Comparison of ENCODE assay signal across 23 cellular contexts in genomic region chr12:71566655-71567054, GRCh38.
"Had no signal": no experiment of that assay in that cellular context is flagged by ENCODE, and none has a peak within 500 bp of the region (broad histone marks: within the 10 kb centered on the region; RNA-seq: fewer than 3 reads in every experiment).

No MANE protein-coding gene starts in this region.

- DNase-seq: cortex of kidney; effector memory CD8-positive, alpha-beta T cell; erythroblast; esophagus squamous epithelium; hypothalamus; mesenchymal stem cell; naive thymus-derived CD8-positive, alpha-beta T cell; nephron progenitor cell; occipital lobe; ovary; posterior cingulate gyrus; psoas muscle; right cardiac atrium; sigmoid colon; stimulated activated CD4-positive, alpha-beta T cell treated with anti-CD3 and anti-CD28 coated beads, Interleukin-2, amount 100 ng/mL, for 24 hours; stimulated activated CD4-positive, alpha-beta T cell treated with anti-CD3 and anti-CD28 coated beads, Interleukin-4, amount 100 ng/mL, for 4 hours; stimulated activated naive CD8-positive, alpha-beta T cell treated with anti-CD3 and anti-CD28 coated beads, Interleukin-15, Interleukin-2, amounts not matched to agents 100 U/mL and 50 U/mL, for 24 hours; substantia nigra; testis; tibial artery; upper lobe of left lung had no signal

- H3K27me3 ChIP-seq: ovary, sigmoid colon, testis, tibial artery, upper lobe of left lung had no signal

- H3K4me3 ChIP-seq: esophagus squamous epithelium, lung, ovary, psoas muscle, sigmoid colon, testis, tibial artery, upper lobe of left lung had no signal

- H3K36me3 ChIP-seq: esophagus squamous epithelium, ovary, sigmoid colon, tibial artery, upper lobe of left lung had no signal

- H3K9me3 ChIP-seq: esophagus squamous epithelium, ovary, psoas muscle, sigmoid colon, testis, tibial artery, upper lobe of left lung had no signal

- H3K27ac ChIP-seq: esophagus squamous epithelium, ovary, psoas muscle, sigmoid colon, testis, tibial artery, upper lobe of left lung had no signal

- ATAC-seq: effector memory CD8-positive, alpha-beta T cell; naive thymus-derived CD8-positive, alpha-beta T cell; psoas muscle; right cardiac atrium; stimulated activated memory B cell treated with anti-CD40 and anti-IgM and Interleukin-4, amounts not matched to agents 10 μg/mL and 1 μg/mL and 100 μg/mL, for 72 hours; stimulated activated naive CD8-positive, alpha-beta T cell treated with anti-CD3 and anti-CD28 coated beads, Interleukin-15, Interleukin-2, amounts not matched to agents 100 U/mL and 50 U/mL, for 24 hours had no signal

- H3K4me1 ChIP-seq: esophagus squamous epithelium, psoas muscle, sigmoid colon, testis, tibial artery, upper lobe of left lung had no signal
